Comparison of ENCODE assay signal across 7 cellular contexts in the genomic region with DNA sequence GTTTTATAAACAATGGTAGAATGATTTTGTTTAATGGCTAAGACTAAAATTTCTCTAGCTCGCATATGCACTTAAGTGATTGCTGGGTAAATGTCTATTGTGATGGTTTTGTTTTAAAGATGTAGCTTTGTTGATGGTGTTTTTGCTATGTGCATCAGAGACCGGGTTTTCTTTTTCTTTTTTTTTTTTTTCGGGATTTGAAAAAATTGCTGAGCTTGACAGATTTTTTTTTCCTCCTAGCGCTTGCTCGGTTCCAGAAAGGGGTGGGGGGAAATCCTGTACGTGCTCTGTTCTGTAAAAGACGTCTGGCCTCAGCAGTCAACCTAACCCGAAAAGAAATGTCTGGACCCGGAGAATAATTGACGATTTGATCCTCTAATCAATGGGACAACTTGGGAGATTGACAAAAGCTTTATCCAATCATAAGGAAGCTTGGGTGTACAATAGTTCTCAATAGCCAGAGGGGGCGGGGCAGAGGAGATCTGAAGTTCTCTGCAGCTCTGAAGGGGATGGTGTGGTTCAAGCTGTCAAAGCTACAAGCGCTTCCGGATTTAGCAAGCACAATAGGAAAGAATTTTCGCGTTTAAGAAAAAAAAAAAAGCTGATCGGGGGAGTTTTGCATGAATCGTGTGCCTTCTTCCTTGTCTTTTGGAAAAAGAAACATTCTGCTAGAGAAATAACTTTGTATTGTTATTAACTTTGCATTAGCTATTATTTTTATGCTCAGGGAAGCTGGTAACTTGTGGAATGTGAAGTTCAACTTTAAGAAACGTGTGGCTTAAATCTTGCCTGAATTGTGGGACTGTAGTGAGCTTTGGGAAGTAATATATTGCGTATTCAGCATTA. TPM values are rescaled to one million over a fixed set of nuclear protein-coding genes. Genes with fewer than 3 reads are reported as not detected.
A peak's percentile ranks its signal among the peaks of the same experiment; 100 is the strongest.
DNase-seq lines count a peak whose midpoint lies in the region; ATAC-seq, FAIRE-seq and TF ChIP-seq lines count a peak whose summit lies in the region.

No MANE protein-coding gene starts in this region.

- FAIRE-seq in keratinocyte (lab: Jason Lieb, UNC): peak; percentile 88

- H2AFZ ChIP-seq in keratinocyte (ENCODE audit: control insufficient read depth, low read length): peak overlapping the region; percentile 91

- peak overlapping the region; percentile 76 for H3K9ac ChIP-seq in keratinocyte (ENCODE audit: control insufficient read depth, extremely low read depth, insufficient read depth, low read length)

- H3K4me1 Mint-ChIP-seq in chondrocyte (ENCODE audit: low read depth): peaks cover 51% of the 10 kb centered on the region

- peak overlapping the region; percentile 90 for H3K27ac ChIP-seq in keratinocyte (ENCODE audit: control insufficient read depth, insufficient read depth, low read length)

- peaks cover 43% of the 10 kb centered on the region for H3K4me1 ChIP-seq in keratinocyte (ENCODE audit: control insufficient read depth, extremely low read depth, insufficient read depth, low read length)

- H3K27me3 Mint-ChIP-seq in chondrocyte (ENCODE audit: low read depth): no peaks in the 10 kb centered on the region

- no peaks in the 10 kb centered on the region for H3K9me3 Mint-ChIP-seq in chondrocyte (ENCODE audit: low read depth)

- H3K4me3 Mint-ChIP-seq in chondrocyte (ENCODE audit: unreplicated experiment): peak overlapping the region; percentile 83

- peak overlapping the region; percentile 94 for H3K27ac Mint-ChIP-seq in chondrocyte (ENCODE audit: unreplicated experiment)

- no peaks in the 10 kb centered on the region for H4K20me1 ChIP-seq in keratinocyte (ENCODE audit: control insufficient read depth, extremely low read depth, insufficient read depth, low read length)

- peak overlapping the region; percentile 87 for H3K4me2 ChIP-seq in keratinocyte (ENCODE audit: control insufficient read depth, extremely low read depth, insufficient read depth, low read depth, low read length)

- no peaks in the 10 kb centered on the region for H3K36me3 ChIP-seq in keratinocyte (ENCODE audit: control insufficient read depth in 2 of 2, extremely low read depth in 1 of 2, insufficient read depth in 2 of 2, low read length in 2 of 2)

- TF ChIP-seq CTCF in chondrocyte (IDR thresholded peaks at IDR 0.05): no peak
- TF ChIP-seq CTCF in keratinocyte (optimal IDR thresholded peaks at IDR 0.05 in 1 of 3, IDR thresholded peaks at IDR 0.05 in 1 of 3, conservative IDR thresholded peaks at IDR 0.05 in 1 of 3; ENCODE audit: extremely low read depth in 1 of 3, insufficient read depth in 2 of 3, low read length in 3 of 3): no peak

- dilution Hi-C loops in keratinocyte (cut with MboI; ENCODE audit: extremely low pct_ligation_motif_present, low sequenced_read_pairs): no loop called here

- H3K27me3 ChIP-seq in keratinocyte (ENCODE audit: control insufficient read depth, extremely low read depth, insufficient read depth, low read length): no peaks in the 10 kb centered on the region

- no peaks in the 10 kb centered on the region for H3K36me3 Mint-ChIP-seq in chondrocyte (ENCODE audit: low read depth)

- H3K79me2 ChIP-seq in keratinocyte (ENCODE audit: control insufficient read depth, insufficient read depth, low read length): peaks cover under 1% of the 10 kb centered on the region

- H3K4me3 ChIP-seq in keratinocyte (ENCODE audit: control insufficient read depth in 2 of 3, extremely low read depth in 1 of 3, insufficient read depth in 2 of 3, low read depth in 1 of 3, low read length in 3 of 3): peak overlapping the region; percentile 47 to 84 (median 80)

- ATAC-seq in GM18867 (IDR thresholded peaks at IDR 0.05; ENCODE audit: unreplicated experiment) (peak; percentile 62), HG03342 (IDR thresholded peaks at IDR 0.05; ENCODE audit: unreplicated experiment) (peak; percentile 64)

- peak; percentile 100 for DNase-seq in NCI-H446 (lab: John Stamatoyannopoulos, UW)
- peak; percentile 64 for DNase-seq in activated CD4-positive, CD25-positive, alpha-beta regulatory T cell treated with anti-CD3 and anti-CD28 coated beads, Interleukin-2, amount 50 U/mL, for 16 hours (ENCODE audit: low read depth, low spot score)
- DNase-seq in chondrocyte (ENCODE audit: low spot score): no peak
- peak; percentile 85 for DNase-seq in keratinocyte (ENCODE audit: low read depth, low spot score)
- DNase-seq in stimulated activated CD4-positive, alpha-beta T cell treated with anti-CD3 and anti-CD28 coated beads, Interleukin-12 subunit alpha, Interleukin-12 subunit beta, amount 100 ng/mL, for 4 hours: peak; percentile 80

- H3K9me1 ChIP-seq in keratinocyte (ENCODE audit: control insufficient read depth, extremely low read depth, insufficient read depth, low read length): no peaks in the 10 kb centered on the region

- no peaks in the 10 kb centered on the region for H3K9me3 ChIP-seq in keratinocyte (ENCODE audit: control insufficient read depth, low read depth, low read length)

RNA-seq across cellular contexts. Expression of a gene that starts 4.5 kb away (rescaled TPM):
- total RNA-seq in chondrocyte: 43.0 to 64.1 TPM (median 47.3 TPM) in 3 replicates
- polyA plus RNA-seq in keratinocyte: 14.7 to 15.8 TPM (median 15.0 TPM) in 3 replicates
- polyA plus RNA-seq in keratinocyte (2011; ENCODE audit: low read depth): 11.6 TPM
- 10.3 and 14.9 TPM in 2 replicates for polyA plus RNA-seq in keratinocyte (2011; cell fraction: cytosol; rRNA removed)
- polyA plus RNA-seq in keratinocyte (2011; cell fraction: nucleus; rRNA removed): 15.1 and 17.0 TPM in 2 replicates
- polyA plus RNA-seq in keratinocyte (2012; ENCODE audit: low replicate concordance): 9.8 and 10.0 TPM in 2 replicates
- 43.3 to 66.0 TPM (median 52.8 TPM) in 3 replicates for polyA minus RNA-seq in keratinocyte
- polyA minus RNA-seq in keratinocyte (2011; cell fraction: cytosol; rRNA and poly(A)+ RNA removed): 26.3 TPM
- polyA minus RNA-seq in keratinocyte (2011; cell fraction: nucleus; rRNA and poly(A)+ RNA removed): 33.3 and 66.9 TPM in 2 replicates
